In the genomic region with DNA sequence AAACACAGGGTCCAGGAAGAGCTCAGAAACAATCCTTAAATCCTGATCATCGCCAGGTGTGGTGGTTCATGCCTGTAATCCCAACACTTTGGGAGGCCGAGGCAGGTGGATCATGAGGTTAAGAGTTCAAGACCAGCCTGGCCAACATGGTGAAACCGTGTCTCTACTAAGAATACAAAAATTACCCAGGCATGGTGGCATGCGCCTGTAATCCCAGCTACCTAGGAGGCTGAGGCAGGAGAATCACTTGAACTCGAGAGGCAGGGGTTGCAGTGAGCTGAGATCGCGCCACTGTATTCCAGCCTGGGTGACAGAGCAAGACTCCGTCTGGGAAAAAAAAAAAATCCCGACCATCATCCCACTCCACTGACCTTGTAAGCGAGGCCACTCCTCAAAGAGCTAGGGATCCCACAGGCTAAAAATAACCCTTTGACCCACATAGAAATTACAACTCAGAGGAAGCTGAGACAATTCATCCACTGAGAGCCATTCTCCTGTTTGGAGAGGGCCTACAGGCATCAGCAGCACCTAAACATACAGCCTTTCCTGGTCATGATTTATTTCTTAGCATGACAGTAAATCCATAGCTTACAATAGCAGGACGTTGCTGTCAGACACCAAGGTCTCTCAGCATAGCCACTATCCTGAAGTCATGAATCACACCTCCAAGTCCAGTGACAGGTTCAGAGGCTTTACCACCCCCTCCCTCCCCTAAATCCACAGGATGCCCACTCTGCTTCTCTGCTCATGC, we compare ENCODE assay signal across 13 cellular contexts.
A peak's percentile ranks its signal among the peaks of the same experiment; 100 is the strongest.
DNase-seq lines count a peak whose midpoint lies in the region; ATAC-seq and TF ChIP-seq lines count a peak whose summit lies in the region.
"Had no signal": no experiment of that assay in that cellular context is flagged by ENCODE, and none has a peak within 500 bp of the region (broad histone marks: within the 10 kb centered on the region; RNA-seq: fewer than 3 reads in every experiment).

No MANE protein-coding gene starts in this region.

- TF ChIP-seq EP300 in esophagus muscularis mucosa (IDR thresholded peaks at IDR 0.05), result no peak

- no peak for ATAC-seq in Right ventricle myocardium inferior
- ATAC-seq in HG03175 (IDR thresholded peaks at IDR 0.05; ENCODE audit: unreplicated experiment), result no peak
- ATAC-seq: naive thymus-derived CD4-positive, alpha-beta T cell had no signal

- H3K4me3 ChIP-seq in cardiac muscle cell (no peak overlapping the region), esophagus muscularis mucosa (no peak overlapping the region)
- H3K4me3 ChIP-seq: skin epidermis had no signal

- DNase-seq in cardiac muscle cell (ENCODE audit: low read depth in 1 of 2, low spot score in 1 of 2), result no peak
- no peak for DNase-seq in Right ventricle myocardium inferior (ENCODE audit: missing footprints)
- DNase-seq in esophagus muscularis mucosa (ENCODE audit: extremely low spot score), result no peak
- DNase-seq in neural crest cell (ENCODE audit: low read depth, low spot score), result no peak
- no peak for DNase-seq in NCI-H226
- no peak for DNase-seq in iPS-NIHi7 (ENCODE audit: extremely low spot score)
- no peak for DNase-seq in NCI-H524 treated with DMSO at 0.1 percent for 48 hours (lab: John Stamatoyannopoulos, UW)
- DNase-seq: activated CD4-positive, alpha-beta T cell treated with anti-CD3 and anti-CD28 coated beads, Interleukin-2, amount 50 U/mL, for 48 hours; naive thymus-derived CD4-positive, alpha-beta T cell; RPMI8226 had no signal

- H3K27ac ChIP-seq in cardiac muscle cell, result peak overlapping the region; percentile 53
- H3K27ac ChIP-seq in esophagus muscularis mucosa (replicated peaks in 1 of 4), result peak overlapping the region; percentile 44 to 73 (median 61)

- H3K4me1 ChIP-seq in cardiac muscle cell (ENCODE audit: low read depth) (peaks cover 20% of the 10 kb centered on the region), esophagus muscularis mucosa (peaks cover 42 to 95% (median 74%) of the 10 kb centered on the region in 4 donors)

- H3K27ac Mint-ChIP-seq in neural crest cell (ENCODE audit: unreplicated experiment), result peak overlapping the region; percentile 58
- H3K27ac Mint-ChIP-seq: activated T-helper 2 cell treated with anti-CD3 and anti-CD28 coated beads, Interferon-gamma antibody, Interleukin-2, Interleukin-4, amounts not matched to agents 10 μg/mL and 5 μg/mL and 100 μg/mL, durations not matched to agents 14 hours and 24 hours and 36 hours had no signal

- 71% methylated on average over 11 of the region's 11 CpGs for WGBS in esophagus muscularis mucosa

- H3K4me1 Mint-ChIP-seq in neural crest cell, result peaks cover 37% of the 10 kb centered on the region

- H3K27me3 ChIP-seq in cardiac muscle cell, result no peaks in the 10 kb centered on the region
- no peaks in the 10 kb centered on the region for H3K27me3 ChIP-seq in esophagus muscularis mucosa

- H3K4me3 Mint-ChIP-seq in neural crest cell, result no peak overlapping the region
- H3K4me3 Mint-ChIP-seq: naive thymus-derived CD4-positive, alpha-beta T cell had no signal

- no peaks in the 10 kb centered on the region for H3K9me3 Mint-ChIP-seq in neural crest cell
- H3K9me3 Mint-ChIP-seq: activated T-helper 2 cell treated with anti-CD3 and anti-CD28 coated beads, Interferon-gamma antibody, Interleukin-2, Interleukin-4, amounts not matched to agents 10 μg/mL and 5 μg/mL and 100 μg/mL, durations not matched to agents 14 hours and 24 hours and 36 hours; naive thymus-derived CD4-positive, alpha-beta T cell had no signal

- H3K27me3 Mint-ChIP-seq in neural crest cell (ENCODE audit: low read depth), result no peaks in the 10 kb centered on the region

- TF ChIP-seq CTCF in cardiac muscle cell (IDR thresholded peaks at IDR 0.05; ENCODE audit: low read depth, low read length), result no peak
- TF ChIP-seq CTCF in esophagus muscularis mucosa (IDR thresholded peaks at IDR 0.05), result no peak
- no peak for TF ChIP-seq CTCF in neural crest cell (conservative IDR thresholded peaks at IDR 0.05)

- H3K36me3 ChIP-seq in cardiac muscle cell (no peaks in the 10 kb centered on the region), esophagus muscularis mucosa (no peaks in the 10 kb centered on the region)

- no peak for TF ChIP-seq POLR2A in esophagus muscularis mucosa (IDR thresholded peaks at IDR 0.05; ENCODE audit: low read depth)

- no peaks in the 10 kb centered on the region for H3K36me3 Mint-ChIP-seq in neural crest cell (ENCODE audit: low read depth)

- H3K9me3 ChIP-seq in cardiac muscle cell (ENCODE audit: low read depth) (no peaks in the 10 kb centered on the region), esophagus muscularis mucosa (no peaks in the 10 kb centered on the region)

- intact Hi-C loops in Right ventricle myocardium inferior (cut with DNase I) (no loop called here), esophagus muscularis mucosa (cut with DNase I) (no loop called here)
